Comparison of ENCODE assay signal across 22 cellular contexts in genomic region chr15:40499931-40500330, GRCh38.
"Had no signal": no experiment of that assay in that cellular context is flagged by ENCODE, and none has a peak within 500 bp of the region (broad histone marks: within the 10 kb centered on the region; RNA-seq: fewer than 3 reads in every experiment).

No MANE protein-coding gene starts in this region.

- H3K4me2 ChIP-seq: neural progenitor cell had no signal

- H3K4me3 ChIP-seq: heart right ventricle, left ventricle myocardium inferior, lower lobe of right lung, neural progenitor cell, pancreas, stomach, thoracic aorta had no signal

- H3K36me3 Mint-ChIP-seq: immature natural killer cell; natural killer cell treated with Interleukin-12 subunit alpha and Interleukin-12 subunit beta and Interleukin-15 and Interleukin-18, amount 100 ng/mL, for 72 hours; neural progenitor cell; type B pancreatic cell had no signal

- H3K9ac ChIP-seq: neural progenitor cell had no signal

- H2AFZ ChIP-seq: neural progenitor cell had no signal

- H3K27ac ChIP-seq: heart right ventricle, left ventricle myocardium inferior, lower lobe of right lung, neural progenitor cell, pancreas, stomach, thoracic aorta had no signal

- H3K36me3 ChIP-seq: heart right ventricle, left ventricle myocardium inferior, lower lobe of right lung, neural progenitor cell, pancreas, stomach, thoracic aorta had no signal

- H3K4me1 ChIP-seq: heart right ventricle, left ventricle myocardium inferior, lower lobe of right lung, neural progenitor cell, pancreas, stomach had no signal

- H3K9me3 ChIP-seq: heart right ventricle, left ventricle myocardium inferior, lower lobe of right lung, pancreas, stomach, thoracic aorta had no signal

- H3K27ac Mint-ChIP-seq: effector memory CD8-positive, alpha-beta T cell; immature natural killer cell; natural killer cell treated with Interleukin-12 subunit alpha and Interleukin-12 subunit beta and Interleukin-15 and Interleukin-18, amount 100 ng/mL, for 72 hours; neural progenitor cell; progenitor cell of endocrine pancreas; type B pancreatic cell had no signal

- H3K4me1 Mint-ChIP-seq: immature natural killer cell had no signal

- H3K27me3 ChIP-seq: pancreas had no signal

- ATAC-seq: effector memory CD8-positive, alpha-beta T cell; heart right ventricle; left cardiac atrium; lower lobe of right lung; natural killer cell treated with Interleukin-12 subunit alpha and Interleukin-12 subunit beta and Interleukin-15 and Interleukin-18, amount 100 ng/mL, for 72 hours; pancreas; right cardiac atrium had no signal

- H3K4me3 Mint-ChIP-seq: effector memory CD8-positive, alpha-beta T cell; immature natural killer cell; natural killer cell treated with Interleukin-12 subunit alpha and Interleukin-12 subunit beta and Interleukin-15 and Interleukin-18, amount 100 ng/mL, for 72 hours; neural progenitor cell; type B pancreatic cell had no signal

- DNase-seq: effector memory CD8-positive, alpha-beta T cell; heart right ventricle; immature natural killer cell; kidney; left cardiac atrium; left ventricle myocardium inferior; lower lobe of right lung; mesenchymal stem cell; midbrain; nucleus accumbens; pancreas; right cardiac atrium; small intestine; stimulated activated CD4-positive, alpha-beta T cell treated with anti-CD3 and anti-CD28 coated beads, Interleukin-12 subunit alpha, Interleukin-12 subunit beta, amount 100 ng/mL, for 4 hours; stimulated activated naive CD4-positive, alpha-beta T cell; stomach; substantia nigra had no signal

- H3K9me3 Mint-ChIP-seq: effector memory CD8-positive, alpha-beta T cell; immature natural killer cell; natural killer cell treated with Interleukin-12 subunit alpha and Interleukin-12 subunit beta and Interleukin-15 and Interleukin-18, amount 100 ng/mL, for 72 hours; type B pancreatic cell had no signal
